17 cellular contexts compared by ENCODE assay signal in the genomic region with DNA sequence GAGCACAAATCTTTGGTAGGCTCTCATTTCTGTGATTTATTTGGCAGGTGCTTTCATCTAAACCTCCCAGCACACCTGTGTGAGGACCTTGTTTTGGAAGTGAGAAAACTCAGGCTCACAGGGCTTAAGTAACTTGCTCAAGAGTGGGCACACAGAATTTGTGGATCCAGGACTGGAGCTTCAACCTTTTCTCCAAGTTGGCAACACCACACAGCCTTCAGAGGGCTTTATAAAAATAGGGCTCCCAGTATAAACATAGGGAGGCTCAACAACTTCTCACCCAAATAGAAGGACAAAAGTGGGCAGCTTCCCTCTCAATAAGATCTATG.
"Had no signal": no experiment of that assay in that cellular context is flagged by ENCODE, and none has a peak within 500 bp of the region (broad histone marks: within the 10 kb centered on the region; RNA-seq: fewer than 3 reads in every experiment).

No MANE protein-coding gene starts in this region.

- H3K27me3 ChIP-seq: neural progenitor cell, sigmoid colon, suprapubic skin, tibial artery, upper lobe of right lung had no signal

- H3K27ac ChIP-seq: left ventricle myocardium inferior, neural progenitor cell, neutrophil, parathyroid adenoma, psoas muscle, sigmoid colon, spleen, suprapubic skin, thoracic aorta, tibial artery, upper lobe of right lung had no signal

- H3K4me2 ChIP-seq: neural progenitor cell had no signal

- H3K9ac ChIP-seq: neural progenitor cell, parathyroid adenoma had no signal

- H3K9me3 ChIP-seq: left ventricle myocardium inferior, neutrophil, psoas muscle, sigmoid colon, spleen, suprapubic skin, thoracic aorta, tibial artery, upper lobe of right lung had no signal

- H3K4me1 ChIP-seq: parathyroid adenoma, psoas muscle, sigmoid colon, spleen, upper lobe of right lung had no signal

- ATAC-seq: natural killer cell; stimulated activated effector memory CD8-positive, alpha-beta T cell treated with anti-CD3 and anti-CD28 coated beads, Interleukin-12 subunit alpha, Interleukin-12 subunit beta, amount 100 ng/mL, for 72 hours had no signal

- H2AFZ ChIP-seq: neural progenitor cell, parathyroid adenoma had no signal

- H3K4me3 ChIP-seq: left ventricle myocardium inferior, lung, neural progenitor cell, psoas muscle, sigmoid colon, spleen, suprapubic skin, thoracic aorta, tibial artery, upper lobe of right lung had no signal

- H3K36me3 ChIP-seq: left ventricle myocardium inferior, neural progenitor cell, neutrophil, sigmoid colon, spleen, suprapubic skin, thoracic aorta, tibial artery, upper lobe of right lung had no signal

- DNase-seq: naive B cell; natural killer cell; occipital lobe; spleen; stimulated activated naive CD4-positive, alpha-beta T cell; upper lobe of right lung had no signal
